In the genomic region with DNA sequence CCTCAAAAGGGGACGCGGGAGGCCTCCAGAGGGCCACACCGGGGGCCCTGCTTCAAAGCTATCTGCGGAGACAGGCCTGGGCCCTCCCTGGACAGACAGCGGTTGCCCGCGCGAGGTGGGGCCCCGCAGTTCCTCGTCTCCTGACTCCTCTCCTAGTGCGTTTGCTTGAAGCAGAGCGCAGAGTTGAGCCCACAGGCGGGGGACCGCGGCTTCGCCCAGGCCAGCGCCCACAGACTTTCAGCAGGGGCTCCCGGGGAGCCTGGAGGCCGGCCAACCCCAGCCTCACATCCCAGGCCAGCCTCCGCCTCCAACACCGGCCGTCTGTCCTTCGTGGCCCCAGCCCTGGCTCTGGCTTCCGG, we compare ENCODE assay signal across 1 cellular context.
TF ChIP-seq lines count a peak whose summit lies in the region.

No MANE protein-coding gene starts in this region.

TF ChIP-seq in H1, 55 proteins besides CTCF, POLR2A, EP300 and RAD21 (continued from another document):
- TF ChIP-seq, protein P1, sequence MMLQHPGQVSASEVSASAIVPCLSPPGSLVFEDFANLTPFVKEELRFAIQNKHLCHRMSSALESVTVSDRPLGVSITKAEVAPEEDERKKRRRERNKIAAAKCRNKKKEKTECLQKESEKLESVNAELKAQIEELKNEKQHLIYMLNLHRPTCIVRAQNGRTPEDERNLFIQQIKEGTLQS (IDR thresholded peaks at IDR 0.05; ENCODE audit: insufficient read depth, low read depth, low read length), result no peak
- TF ChIP-seq, protein P2, sequence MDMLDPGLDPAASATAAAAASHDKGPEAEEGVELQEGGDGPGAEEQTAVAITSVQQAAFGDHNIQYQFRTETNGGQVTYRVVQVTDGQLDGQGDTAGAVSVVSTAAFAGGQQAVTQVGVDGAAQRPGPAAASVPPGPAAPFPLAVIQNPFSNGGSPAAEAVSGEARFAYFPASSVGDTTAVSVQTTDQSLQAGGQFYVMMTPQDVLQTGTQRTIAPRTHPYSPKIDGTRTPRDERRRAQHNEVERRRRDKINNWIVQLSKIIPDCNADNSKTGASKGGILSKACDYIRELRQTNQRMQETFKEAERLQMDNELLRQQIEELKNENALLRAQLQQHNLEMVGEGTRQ (IDR thresholded peaks at IDR 0.05; ENCODE audit: low read length), result no peak
- TF ChIP-seq YY1 (IDR thresholded peaks at IDR 0.05; ENCODE audit: low read depth, low read length), result no peak
